Comparison of ENCODE assay signal across 1 cellular context in genomic region chr19:18670313-18670712, GRCh38.
TF ChIP-seq lines count a peak whose summit lies in the region.

No MANE protein-coding gene starts in this region.

TF ChIP-seq in WTC11, 78 proteins besides CTCF, POLR2A, EP300 and RAD21 (continued from another document):
- TF ChIP-seq, protein P1, sequence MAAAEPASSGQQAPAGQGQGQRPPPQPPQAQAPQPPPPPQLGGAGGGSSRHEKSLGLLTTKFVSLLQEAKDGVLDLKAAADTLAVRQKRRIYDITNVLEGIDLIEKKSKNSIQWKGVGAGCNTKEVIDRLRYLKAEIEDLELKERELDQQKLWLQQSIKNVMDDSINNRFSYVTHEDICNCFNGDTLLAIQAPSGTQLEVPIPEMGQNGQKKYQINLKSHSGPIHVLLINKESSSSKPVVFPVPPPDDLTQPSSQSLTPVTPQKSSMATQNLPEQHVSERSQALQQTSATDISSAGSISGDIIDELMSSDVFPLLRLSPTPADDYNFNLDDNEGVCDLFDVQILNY (CRISPR knock-in tag; IDR thresholded peaks at IDR 0.05), result no peak
- TF ChIP-seq ATF1 (CRISPR knock-in tag; IDR thresholded peaks at IDR 0.05) (no peak), IRF2 (CRISPR knock-in tag; IDR thresholded peaks at IDR 0.05; ENCODE audit: borderline replicate concordance, low read depth) (no peak), CBFB (CRISPR knock-in tag; IDR thresholded peaks at IDR 0.05; ENCODE audit: low read depth) (no peak), NR3C1 (CRISPR knock-in tag; conservative IDR thresholded peaks at IDR 0.05; ENCODE audit: low read depth) (no peak), TEAD1 (CRISPR knock-in tag; IDR thresholded peaks at IDR 0.05) (no peak), CREM (CRISPR knock-in tag; IDR thresholded peaks at IDR 0.05) (no peak), ESRRA (CRISPR knock-in tag; IDR thresholded peaks at IDR 0.05; ENCODE audit: borderline replicate concordance) (no peak)
